Comparison of ENCODE assay signal across 8 cellular contexts in the genomic region with DNA sequence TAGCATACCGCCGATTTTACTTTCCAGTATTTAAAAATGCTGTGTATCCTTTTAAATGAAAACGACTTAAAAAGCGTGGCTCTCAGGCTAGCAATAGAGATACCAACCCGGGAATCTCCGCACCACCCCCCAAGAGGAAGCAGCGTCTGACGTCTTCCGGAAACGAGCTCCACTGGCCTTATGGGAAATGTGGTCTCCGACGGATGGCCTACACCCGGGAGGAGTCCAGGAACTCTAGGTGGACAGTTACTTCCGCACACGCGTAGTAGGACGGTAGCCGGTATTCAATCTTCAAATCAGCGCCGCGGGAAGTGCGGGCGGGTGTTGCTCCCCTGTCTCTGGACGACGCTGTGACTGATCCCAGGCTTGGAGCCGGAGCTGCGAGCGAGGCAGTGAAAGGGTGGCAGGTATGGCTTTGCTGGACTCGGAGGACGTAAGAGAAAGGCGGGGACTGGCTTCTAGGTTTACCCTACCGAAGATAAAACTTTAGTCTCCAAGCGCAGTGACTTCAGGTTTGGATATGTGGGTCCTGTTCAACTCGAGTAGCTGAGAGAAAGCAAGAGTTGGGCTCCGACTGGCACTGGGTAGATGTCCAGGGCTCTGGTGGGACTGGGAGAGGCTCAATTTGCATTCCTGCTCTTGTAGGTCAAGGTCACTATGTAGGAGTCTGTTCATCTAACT. TPM values are rescaled to one million over a fixed set of nuclear protein-coding genes. Genes with fewer than 3 reads are reported as not detected.
DNase-seq lines count a peak whose midpoint lies in the region; ATAC-seq, FAIRE-seq and TF ChIP-seq lines count a peak whose summit lies in the region.

A gene (plus strand): TSS at position 257 of the 681 bp plus-strand sequence. CDS start 1,530 bp downstream, outside the sequence.

- peak within 1 kb of the TSS; percentile 75 for H3K9ac ChIP-seq in keratinocyte (ENCODE audit: control insufficient read depth, extremely low read depth, insufficient read depth, low read length)

- peaks cover 5% of the 10 kb centered on the region for H3K36me3 Mint-ChIP-seq in central memory CD8-positive, alpha-beta T cell (ENCODE audit: insufficient read depth)

- H3K4me3 Mint-ChIP-seq in central memory CD8-positive, alpha-beta T cell = peak within 1 kb of the TSS; percentile 96

- peak within 1 kb of the TSS; percentile 63 for H3K4me3 ChIP-seq in AG09309 (ENCODE audit: control insufficient read depth, low read depth, low read length)
- H3K4me3 ChIP-seq in keratinocyte (ENCODE audit: control insufficient read depth in 2 of 3, extremely low read depth in 1 of 3, insufficient read depth in 2 of 3, low read depth in 1 of 3, low read length in 3 of 3) = peak within 1 kb of the TSS; percentile 55 to 91 (median 86)

- no peaks in the 10 kb centered on the region for H3K9me1 ChIP-seq in keratinocyte (ENCODE audit: control insufficient read depth, extremely low read depth, insufficient read depth, low read length)

- H3K27ac ChIP-seq in keratinocyte (ENCODE audit: control insufficient read depth, insufficient read depth, low read length) = peak within 1 kb of the TSS; percentile 56

- H3K27ac Mint-ChIP-seq in central memory CD8-positive, alpha-beta T cell (ENCODE audit: low read depth) = peak within 1 kb of the TSS; percentile 96

- H3K27me3 ChIP-seq in keratinocyte (ENCODE audit: control insufficient read depth, extremely low read depth, insufficient read depth, low read length) = no peaks in the 10 kb centered on the region

- H4K20me1 ChIP-seq in keratinocyte (ENCODE audit: control insufficient read depth, extremely low read depth, insufficient read depth, low read length) = no peaks in the 10 kb centered on the region

- TF ChIP-seq CTCF in AG09309 (IDR thresholded peaks at IDR 0.05; ENCODE audit: control insufficient read depth, insufficient read depth, low read depth, low read length, missing control alignments) (no peak), keratinocyte (optimal IDR thresholded peaks at IDR 0.05 in 1 of 3, IDR thresholded peaks at IDR 0.05 in 1 of 3, conservative IDR thresholded peaks at IDR 0.05 in 1 of 3; ENCODE audit: extremely low read depth in 1 of 3, insufficient read depth in 2 of 3, low read length in 3 of 3) (no peak)

- ATAC-seq in GM19023 (IDR thresholded peaks at IDR 0.05; ENCODE audit: unreplicated experiment) = peak; percentile 93
- ATAC-seq in HG03196 (IDR thresholded peaks at IDR 0.05; ENCODE audit: unreplicated experiment) = peak; percentile 90
- ATAC-seq in central memory CD8-positive, alpha-beta T cell (replicated peaks; ENCODE audit: extremely low read depth, poor library complexity, severe bottlenecking) = peak; percentile 96

- peaks cover 5% of the 10 kb centered on the region for H3K4me1 ChIP-seq in keratinocyte (ENCODE audit: control insufficient read depth, extremely low read depth, insufficient read depth, low read length)

- H2AFZ ChIP-seq in keratinocyte (ENCODE audit: control insufficient read depth, low read length) = peak within 1 kb of the TSS; percentile 99

- H3K4me2 ChIP-seq in keratinocyte (ENCODE audit: control insufficient read depth, extremely low read depth, insufficient read depth, low read depth, low read length) = peak within 1 kb of the TSS; percentile 96

- H3K9me3 Mint-ChIP-seq in central memory CD8-positive, alpha-beta T cell = peaks cover 6% of the 10 kb centered on the region

- peaks cover 27% of the 10 kb centered on the region for H3K4me1 Mint-ChIP-seq in central memory CD8-positive, alpha-beta T cell

- dilution Hi-C loops in keratinocyte (cut with MboI; ENCODE audit: extremely low pct_ligation_motif_present, low sequenced_read_pairs) = no loop called here

- no peaks in the 10 kb centered on the region for H3K9me3 ChIP-seq in keratinocyte (ENCODE audit: control insufficient read depth, low read depth, low read length)

- peak; percentile 89 for FAIRE-seq in keratinocyte (lab: Jason Lieb, UNC)

- DNase-seq in AG09309 (ENCODE audit: low read depth) = peak; percentile 78
- peak; percentile 94 for DNase-seq in NCI-H345 (lab: John Stamatoyannopoulos, UW)
- peak; percentile 51 to 62 (median 58) for DNase-seq in activated CD4-positive, CD25-positive, alpha-beta regulatory T cell (lab: John Stamatoyannopoulos, UW)
- peak; percentile 54 to 72 for DNase-seq in central memory CD8-positive, alpha-beta T cell (ENCODE audit: low spot score in 2 of 2)
- DNase-seq in keratinocyte (ENCODE audit: low read depth, low spot score) = peak; percentile 71
- DNase-seq in stimulated activated CD4-positive, alpha-beta T cell treated with anti-CD3 and anti-CD28 coated beads, Interleukin-12 subunit alpha, Interleukin-12 subunit beta, amount 100 ng/mL, for 48 hours (ENCODE audit: low read depth in 2 of 3, low spot score in 1 of 3) = peak; percentile 73 to 77 (median 74)

- peaks cover 10% of the 10 kb centered on the region for H3K27me3 Mint-ChIP-seq in central memory CD8-positive, alpha-beta T cell

- no peaks in the 10 kb centered on the region for H3K79me2 ChIP-seq in keratinocyte (ENCODE audit: control insufficient read depth, insufficient read depth, low read length)

- H3K36me3 ChIP-seq in keratinocyte (ENCODE audit: control insufficient read depth in 2 of 2, extremely low read depth in 1 of 2, insufficient read depth in 2 of 2, low read length in 2 of 2) = no peaks in the 10 kb centered on the region

RNA-seq across cellular contexts. Expression of the gene that starts here (rescaled TPM):
- 1.7 to 2.8 TPM (median 2.2 TPM) in 3 replicates for polyA plus RNA-seq in keratinocyte
- 1.6 TPM for polyA plus RNA-seq in keratinocyte (2011; ENCODE audit: low read depth)
- polyA plus RNA-seq in keratinocyte (2011; cell fraction: cytosol; rRNA removed) = 1.2 and 1.7 TPM in 2 replicates
- polyA plus RNA-seq in keratinocyte (2011; cell fraction: nucleus; rRNA removed) = 2.3 and 4.0 TPM in 2 replicates
- polyA plus RNA-seq in keratinocyte (2012; ENCODE audit: low replicate concordance) = 1.2 and 1.7 TPM in 2 replicates
- 0.43 to 4.7 TPM (median 2.7 TPM) in 3 replicates for polyA minus RNA-seq in keratinocyte
- polyA minus RNA-seq in keratinocyte (2011; cell fraction: cytosol; rRNA and poly(A)+ RNA removed) = not detected
- 0.53 and 5.2 TPM in 2 replicates for polyA minus RNA-seq in keratinocyte (2011; cell fraction: nucleus; rRNA and poly(A)+ RNA removed)

Comparison
In these comparisons a context has a peak if more than half of its experiments do, and no peak if none do; other contexts are left out.
1. Peak in every context shown above with its lines: DNase-seq, ATAC-seq, H3K4me3 ChIP-seq and H3K27ac ChIP-seq.